17 cellular contexts compared by ENCODE assay signal in the genomic region with DNA sequence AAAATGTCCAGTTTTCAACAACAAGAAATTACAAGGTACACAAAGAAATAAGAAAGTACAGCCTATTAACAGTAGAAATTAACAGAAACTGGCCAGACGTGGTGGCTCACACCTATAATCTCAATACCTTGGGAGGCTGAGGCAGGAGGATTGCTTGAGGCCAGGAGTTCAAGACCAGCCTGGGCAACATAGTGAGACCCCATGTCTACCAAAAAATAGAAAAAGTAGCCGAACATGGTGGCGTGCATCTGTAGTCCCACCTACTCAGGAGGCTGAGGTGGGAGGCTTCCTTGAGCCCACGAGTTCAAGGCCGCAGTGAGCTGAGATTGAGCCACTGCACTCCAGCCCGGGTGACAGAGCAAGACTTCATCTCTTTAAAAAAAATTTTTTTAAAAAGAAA. TPM values are rescaled to one million over a fixed set of nuclear protein-coding genes. Genes with fewer than 3 reads are reported as not detected.
DNase-seq lines count a peak whose midpoint lies in the region; ATAC-seq, FAIRE-seq and TF ChIP-seq lines count a peak whose summit lies in the region.
"Had no signal": no experiment of that assay in that cellular context is flagged by ENCODE, and none has a peak within 500 bp of the region (broad histone marks: within the 10 kb centered on the region; RNA-seq: fewer than 3 reads in every experiment).

No MANE protein-coding gene starts in this region.

- H3K4me2 ChIP-seq in BLaER1 = peak overlapping the region; percentile 80
- H3K4me2 ChIP-seq in KMS-11 = peak overlapping the region; percentile 80
- H3K4me2 ChIP-seq in GM12878 (ENCODE audit: control insufficient read depth, insufficient read depth) = peak overlapping the region; percentile 5; the same call in 1 of the 2 replicates
- H3K4me2 ChIP-seq: GM23338 had no signal

- RAD21 ChIA-PET in GM12878 (lab: Charles Lee; ENCODE audit: unreplicated experiment) = interaction anchor here (1.3 to 1.6 kb wide), 2 partner anchors 10 to 247 kb away, joined by 3 to 5 read pairs; no protein-coding TSS in a partner anchor

- H3K27me3 ChIP-seq in BLaER1 (no peaks in the 10 kb centered on the region), KMS-11 (ENCODE audit: insufficient read depth, low read depth) (no peaks in the 10 kb centered on the region), GM12878 (replicated peaks in 1 of 2; ENCODE audit: control insufficient read depth in 2 of 2, insufficient read depth in 2 of 2, low read length in 1 of 2) (no peaks in the 10 kb centered on the region)

- H3K27ac ChIP-seq in BLaER1 = peak overlapping the region; percentile 28; the same call in 1 of the 2 replicates
- H3K27ac ChIP-seq in KMS-11 = peak overlapping the region; percentile 61; the same call in 1 of the 2 replicates
- H3K27ac ChIP-seq in GM12878 (ENCODE audit: control insufficient read depth, insufficient read depth) = no peak overlapping the region

- H3K4me1 ChIP-seq in BLaER1 (peaks cover 60% of the 10 kb centered on the region), KMS-11 (ENCODE audit: low read depth, poor library complexity, severe bottlenecking) (peaks cover 47% of the 10 kb centered on the region), GM12878 (ENCODE audit: control insufficient read depth, insufficient read depth, low read length) (no peaks in the 10 kb centered on the region; the same call in 1 of the 2 replicates)

- POLR2A ChIA-PET in activated CD4-positive, alpha-beta memory T cell treated with anti-CD3 and anti-CD28 coated beads, Interleukin-2, amount 10 ng/mL, durations not matched to agents 7 days and 5 days (lab: Charles Lee) = interaction anchor here (0.6 to 1.9 kb wide), 7 partner anchors 50 to 1312 kb away, joined by 3 to 16 read pairs (median 5); partner anchors contain the start of genes SLC44A1 and SMC2
- POLR2A ChIA-PET in activated CD4-positive, alpha-beta memory T cell treated with anti-CD3 and anti-CD28 coated beads for 36 hours (lab: Charles Lee) = interaction anchor here (1.2 to 1.4 kb wide), 2 partner anchors 25 to 46 kb away, joined by 4 to 5 read pairs; no protein-coding TSS in a partner anchor
- POLR2A ChIA-PET in GM12878 (lab: Charles Lee) = no interaction called here
- POLR2A ChIA-PET in naive thymus-derived CD8-positive, alpha-beta T cell (lab: Charles Lee) = interaction anchor here (0.7 to 1.8 kb wide), 2 partner anchors 162 to 658 kb away, joined by 4 to 10 read pairs; partner anchors contain the start of gene SLC44A1

- H3K27ac Mint-ChIP-seq in activated CD4-positive, alpha-beta memory T cell treated with anti-CD3 and anti-CD28 coated beads, Interleukin-2, amount 10 ng/mL, durations not matched to agents 7 days and 5 days = peak overlapping the region; percentile 73
- H3K27ac Mint-ChIP-seq in activated CD4-positive, alpha-beta memory T cell treated with anti-CD3 and anti-CD28 coated beads for 36 hours = no peak overlapping the region
- no peak overlapping the region for H3K27ac Mint-ChIP-seq in naive thymus-derived CD8-positive, alpha-beta T cell
- H3K27ac Mint-ChIP-seq: B cell, GM23338 had no signal

- 69% methylated on average over 6 of the region's 6 CpGs for WGBS in GM12878 (ENCODE audit: insufficient coverage, insufficient replicate concordance, low lambda C conversion rate, missing lambda C conversion rate)

- SMC1A ChIA-PET in GM12878 (lab: Charles Lee; ENCODE audit: uncharacterized antibody, unreplicated experiment) = interaction anchor here (0.8 to 1.5 kb wide), 2 partner anchors 46 to 49 kb away, joined by 3 to 5 read pairs; no protein-coding TSS in a partner anchor

- CTCF ChIA-PET in activated CD4-positive, alpha-beta memory T cell treated with anti-CD3 and anti-CD28 coated beads, Interleukin-2, amount 10 ng/mL, durations not matched to agents 7 days and 5 days (lab: Charles Lee) = interaction anchor here (1.3 to 2.1 kb wide), 3 partner anchors 9 to 479 kb away, joined by 3 to 9 read pairs (median 4); no protein-coding TSS in a partner anchor
- CTCF ChIA-PET in activated CD4-positive, alpha-beta memory T cell treated with anti-CD3 and anti-CD28 coated beads for 36 hours (lab: Charles Lee) = no interaction called here
- CTCF ChIA-PET in GM12878 (lab: Yijun Ruan, JAX) = interaction anchor here (0.9 to 1.2 kb wide), 3 partner anchors 9 to 240 kb away, joined by 3 read pairs; no protein-coding TSS in a partner anchor

- H4K20me1 ChIP-seq in BLaER1 (no peaks in the 10 kb centered on the region), KMS-11 (ENCODE audit: insufficient read depth) (no peaks in the 10 kb centered on the region), GM12878 (ENCODE audit: control insufficient read depth, insufficient read depth) (no peaks in the 10 kb centered on the region)

- no TSS peak for BruUV-seq in GM12878 (replicated peaks; lab: Mats Ljungman, UMichigan)

- no peak for TF ChIP-seq CTCF in KMS-11 (conservative IDR thresholded peaks at IDR 0.05; ENCODE audit: low read depth, low read length)
- TF ChIP-seq CTCF in GM12878 (IDR thresholded peaks at IDR 0.05 in 2 of 3, conservative IDR thresholded peaks at IDR 0.05 in 1 of 3; ENCODE audit: control insufficient read depth in 2 of 3, extremely low read depth in 1 of 3, insufficient read depth in 1 of 3, low read depth in 3 of 3, low read length in 3 of 3) = no peak

- no peak for TF ChIP-seq RAD21 in GM12878 (IDR thresholded peaks at IDR 0.05; ENCODE audit: insufficient read depth, low read depth, low read length)

- no peak for FAIRE-seq in GM12878 (lab: Jason Lieb, UNC)

- in situ Hi-C loops in GM12878 (cut with MboI) = no loop called here

- H3K79me2 ChIP-seq in KMS-11 (ENCODE audit: insufficient read depth, low read depth) (no peaks in the 10 kb centered on the region), GM12878 (ENCODE audit: control insufficient read depth, insufficient read depth, low read length) (no peaks in the 10 kb centered on the region)

- ATAC-seq in GM12878 = no peak
- ATAC-seq in naive thymus-derived CD8-positive, alpha-beta T cell = no peak
- ATAC-seq: GM23338, HCT116 had no signal

- no peak for DNase-seq in activated CD4-positive, alpha-beta memory T cell treated with anti-CD3 and anti-CD28 coated beads, Interleukin-2, amount 10 ng/mL, durations not matched to agents 7 days and 5 days
- no peak for DNase-seq in activated CD4-positive, alpha-beta memory T cell treated with anti-CD3 and anti-CD28 coated beads for 36 hours
- no peak for DNase-seq in GM12878 (ENCODE audit: low read depth, low spot score)
- no peak for DNase-seq in kidney tubule cell (ENCODE audit: low spot score)
- DNase-seq in naive thymus-derived CD8-positive, alpha-beta T cell = no peak
- no peak for DNase-seq in NCI-H82 treated with DMSO at 0.1 percent for 48 hours (lab: John Stamatoyannopoulos, UW; ENCODE audit: unreplicated experiment)
- DNase-seq: CD4-positive, alpha-beta T cell; DMS153; NCI-H1105 treated with DMSO at 0.1 percent for 48 hours; NCI-H510A; NCI-H748 treated with DMSO at 0.1 percent for 48 hours; SHP77 had no signal

- H3K27me3 Mint-ChIP-seq in activated CD4-positive, alpha-beta memory T cell treated with anti-CD3 and anti-CD28 coated beads, Interleukin-2, amount 10 ng/mL, durations not matched to agents 7 days and 5 days = peaks cover 78% of the 10 kb centered on the region
- peaks cover 73% of the 10 kb centered on the region for H3K27me3 Mint-ChIP-seq in activated CD4-positive, alpha-beta memory T cell treated with anti-CD3 and anti-CD28 coated beads for 36 hours
- H3K27me3 Mint-ChIP-seq in naive thymus-derived CD8-positive, alpha-beta T cell = peaks cover 43 to 69% (median 52%) of the 10 kb centered on the region in 5 donors

- no peak for TF ChIP-seq POLR2A in GM12878 (IDR thresholded peaks at IDR 0.05; ENCODE audit: low read depth, low read length)

- H3K36me3 Mint-ChIP-seq in activated CD4-positive, alpha-beta memory T cell treated with anti-CD3 and anti-CD28 coated beads, Interleukin-2, amount 10 ng/mL, durations not matched to agents 7 days and 5 days (ENCODE audit: low read depth) = peaks cover 7% of the 10 kb centered on the region
- H3K36me3 Mint-ChIP-seq in activated CD4-positive, alpha-beta memory T cell treated with anti-CD3 and anti-CD28 coated beads for 36 hours = peaks cover 6% of the 10 kb centered on the region
- peaks cover 0 to 17% (median 8%) of the 10 kb centered on the region in 3 donors for H3K36me3 Mint-ChIP-seq in naive thymus-derived CD8-positive, alpha-beta T cell

- TF ChIP-seq EP300 in GM12878 (IDR thresholded peaks at IDR 0.05; ENCODE audit: borderline replicate concordance in 1 of 2, control insufficient read depth in 1 of 2, low read depth in 2 of 2, low read length in 2 of 2) = no peak

- H2AFZ ChIP-seq in KMS-11 (ENCODE audit: low read depth) (no peak overlapping the region), GM12878 (ENCODE audit: control insufficient read depth, low read depth, low read length) (no peak overlapping the region)
- H2AFZ ChIP-seq: GM23338 had no signal

- intact Hi-C loops in activated CD4-positive, alpha-beta memory T cell treated with anti-CD3 and anti-CD28 coated beads for 36 hours (cut with micrococcal nuclease) = loop anchor here (10.0 kb wide), 1 partner anchor 422 kb away; no protein-coding TSS in a partner anchor
- intact Hi-C loops in GM12878 (cut with micrococcal nuclease; ENCODE audit: unreplicated experiment) = loop anchor here (5.0 kb wide), 1 partner anchor 49 kb away; no protein-coding TSS in a partner anchor

- H3K4me1 Mint-ChIP-seq in activated CD4-positive, alpha-beta memory T cell treated with anti-CD3 and anti-CD28 coated beads, Interleukin-2, amount 10 ng/mL, durations not matched to agents 7 days and 5 days = peaks cover 31% of the 10 kb centered on the region
- peaks cover 25% of the 10 kb centered on the region for H3K4me1 Mint-ChIP-seq in activated CD4-positive, alpha-beta memory T cell treated with anti-CD3 and anti-CD28 coated beads for 36 hours (ENCODE audit: low read depth)
- peaks cover 25 to 40% (median 31%) of the 10 kb centered on the region in 4 donors for H3K4me1 Mint-ChIP-seq in naive thymus-derived CD8-positive, alpha-beta T cell

- H3K9me3 ChIP-seq in BLaER1 (peaks cover 50% of the 10 kb centered on the region), GM12878 (replicated peaks; ENCODE audit: control insufficient read depth, insufficient read depth, low read length) (no peaks in the 10 kb centered on the region; the same call in 2 of the 3 replicates)

- H3K4me3 Mint-ChIP-seq in activated CD4-positive, alpha-beta memory T cell treated with anti-CD3 and anti-CD28 coated beads, Interleukin-2, amount 10 ng/mL, durations not matched to agents 7 days and 5 days = no peak overlapping the region
- H3K4me3 Mint-ChIP-seq in activated CD4-positive, alpha-beta memory T cell treated with anti-CD3 and anti-CD28 coated beads for 36 hours = no peak overlapping the region
- H3K4me3 Mint-ChIP-seq in naive thymus-derived CD8-positive, alpha-beta T cell = peak overlapping the region in 2 of 10 donors; percentile 70 to 78
- H3K4me3 Mint-ChIP-seq: B cell, GM23338 had no signal

- no peaks in the 10 kb centered on the region for H3K9me3 Mint-ChIP-seq in activated CD4-positive, alpha-beta memory T cell treated with anti-CD3 and anti-CD28 coated beads, Interleukin-2, amount 10 ng/mL, durations not matched to agents 7 days and 5 days
- peaks cover 14% of the 10 kb centered on the region for H3K9me3 Mint-ChIP-seq in activated CD4-positive, alpha-beta memory T cell treated with anti-CD3 and anti-CD28 coated beads for 36 hours
- peaks cover 0 to 36% (median 10%) of the 10 kb centered on the region in 9 donors for H3K9me3 Mint-ChIP-seq in naive thymus-derived CD8-positive, alpha-beta T cell

- no peak overlapping the region; the same call in 1 of the 2 replicates for H3K4me3 ChIP-seq in BLaER1
- H3K4me3 ChIP-seq in KMS-11 (IDR thresholded peaks at IDR 0.05; ENCODE audit: insufficient read depth, low read depth, low read length) = no peak overlapping the region
- H3K4me3 ChIP-seq in GM12878 = no peak overlapping the region
- H3K4me3 ChIP-seq: GM23338 had no signal

- H3K36me3 ChIP-seq in BLaER1 (peaks cover 6% of the 10 kb centered on the region; the same call in 1 of the 2 replicates), KMS-11 (ENCODE audit: insufficient read depth) (no peaks in the 10 kb centered on the region), GM12878 (ENCODE audit: control insufficient read depth in 2 of 2, insufficient read depth in 2 of 2, low read length in 1 of 2) (no peaks in the 10 kb centered on the region)

- H3K9ac ChIP-seq in BLaER1 = no peak overlapping the region
- no peak overlapping the region for H3K9ac ChIP-seq in KMS-11
- H3K9ac ChIP-seq in GM12878 (ENCODE audit: control insufficient read depth, insufficient read depth, low read length) = no peak overlapping the region

RNA-seq across cellular contexts. Expression of gene FSD1L, which starts 41.5 kb away (rescaled TPM):
- 1 to 10 TPM; 7.8 to 8.5 TPM for total RNA-seq in activated CD4-positive, alpha-beta memory T cell treated with anti-CD3 and anti-CD28 coated beads, Interleukin-2, amount 10 ng/mL, durations not matched to agents 7 days and 5 days
- total RNA-seq in activated CD4-positive, alpha-beta memory T cell treated with anti-CD3 and anti-CD28 coated beads for 36 hours = 1 to 10 TPM; 3.2 to 3.6 TPM
- total RNA-seq in GM12878 (2013; cell fraction: nucleolus; rRNA removed) = 103 and 108 TPM in 2 replicates
- total RNA-seq in GM12878 (2014; rRNA removed) (16.9 and 19.7 TPM in 2 replicates), GM12878 (2014; rRNA removed; fragmentation: Illumina TruSeq; extraction: Trizol) (23.0 and 24.6 TPM in 2 replicates), GM12878 (2021) (21.7 and 23.2 TPM in 2 replicates)
- 3.1 TPM for polyA plus RNA-seq in GM12878 (2011; ENCODE audit: low read depth)
- polyA plus RNA-seq in GM12878 (2011; rRNA removed) (52.4 and 92.7 TPM in 2 replicates), GM12878 (2014; fragmentation: Illumina TruSeq; extraction: Trizol) (18.6 and 23.5 TPM in 2 replicates), GM12878 (2014; fragmentation: Nextera tagmentation; extraction: Ambion mirVana) (10 to 100 TPM; 11.9 to 15.8 TPM), GM12878 (2014; rRNA removed) (9.1 and 12.0 TPM in 2 replicates), GM12878 (2016; fragmentation: Nextera tagmentation; extraction: Ambion mirVana) (10 to 100 TPM; 15.0 to 17.0 TPM)
- 10.6 and 11.1 TPM in 2 replicates for polyA plus RNA-seq in GM12878 (2011; cell fraction: cytosol; rRNA removed)
- polyA plus RNA-seq in GM12878 (2011; cell fraction: nucleus; rRNA removed) = 25.5 and 29.8 TPM in 2 replicates
- 6.0 and 7.8 TPM in 2 replicates for polyA plus RNA-seq in GM12878 (2012)
- 28.5 and 48.1 TPM in 2 replicates for polyA minus RNA-seq in GM12878 (2011; rRNA and poly(A)+ RNA removed)
- 14.8 and 20.1 TPM in 2 replicates for polyA minus RNA-seq in GM12878 (2011; cell fraction: cytosol; rRNA and poly(A)+ RNA removed)
- 27.8 and 47.0 TPM in 2 replicates for polyA minus RNA-seq in GM12878 (2011; cell fraction: nucleus; rRNA and poly(A)+ RNA removed)
- under 1 TPM; 0.55 to 0.63 TPM for total RNA-seq in naive thymus-derived CD8-positive, alpha-beta T cell
- under 1 TPM in 2 of 3 donors, not detected in 1; 0.08 to 0.24 TPM for polyA plus RNA-seq in naive thymus-derived CD8-positive, alpha-beta T cell

Comparison
In these comparisons a context has a peak if more than half of its experiments do, and no peak if none do; other contexts are left out.
1. H3K4me2 ChIP-seq: peak in every context shown above with its lines; median percentile 80 in BLaER1; 80 in KMS-11; 5 in GM12878.